Comparison of ENCODE assay signal across 8 cellular contexts in the genomic region with DNA sequence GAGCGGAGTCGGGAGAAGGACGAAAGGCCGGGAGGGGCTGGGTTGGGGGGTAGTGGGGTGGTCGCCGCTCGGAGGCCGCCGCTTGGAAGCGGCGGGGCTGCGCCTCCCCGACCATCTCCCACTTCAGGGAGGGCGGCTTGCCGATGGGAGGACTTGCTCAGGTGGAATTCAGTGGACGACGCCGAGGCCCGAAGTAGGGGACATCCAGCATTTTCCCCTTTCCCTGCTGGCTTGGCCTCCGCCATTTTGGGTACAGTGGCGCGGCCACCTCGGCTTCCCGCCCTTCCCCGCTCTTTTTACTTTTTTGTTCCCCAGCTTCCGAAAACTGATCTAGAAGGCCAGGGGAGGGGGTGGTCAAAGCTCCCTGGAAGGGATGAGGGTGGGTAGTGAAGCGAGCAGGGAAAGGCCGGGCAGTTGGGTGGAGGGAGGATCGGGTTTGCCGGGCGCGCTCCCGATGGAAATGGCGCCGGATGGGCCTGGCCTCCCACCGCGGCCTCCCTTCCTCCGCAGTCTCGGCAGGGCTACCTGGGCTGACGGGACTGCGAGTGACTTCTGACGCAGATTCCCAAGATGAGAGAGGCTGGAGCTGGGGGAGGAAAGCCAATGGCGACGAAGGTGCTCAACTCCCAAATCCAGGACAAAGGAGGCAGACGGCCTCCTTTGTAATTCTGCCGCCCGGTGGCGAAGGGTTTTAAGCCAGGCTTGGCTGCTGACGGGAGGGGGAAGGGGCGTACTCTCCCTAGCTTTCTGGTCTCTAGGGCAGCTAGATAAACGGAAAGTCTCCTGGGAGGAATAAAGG. TPM values are rescaled to one million over a fixed set of nuclear protein-coding genes. Genes with fewer than 3 reads are reported as not detected.
DNase-seq lines count a peak whose midpoint lies in the region; ATAC-seq and TF ChIP-seq lines count a peak whose summit lies in the region.

A gene (minus strand): TSS at position 670 of the 799 bp plus-strand sequence. CDS start 26,084 bp downstream, outside the sequence.

- H3K4me1 ChIP-seq in ascending aorta = peaks cover 4 to 10% of the 10 kb centered on the region in 2 donors
- peaks cover 35% of the 10 kb centered on the region for H3K4me1 ChIP-seq in hepatocyte (ENCODE audit: insufficient read depth)
- peaks cover 15% of the 10 kb centered on the region for H3K4me1 ChIP-seq in rectal smooth muscle tissue (ENCODE audit: control insufficient read depth, insufficient read depth, low read length)
- H3K4me1 ChIP-seq in uterus = peaks cover 0 to 5% of the 10 kb centered on the region in 2 donors

- H3K9ac ChIP-seq in rectal smooth muscle tissue (ENCODE audit: low read length) = peak within 1 kb of the TSS; percentile 85

- H3K27ac ChIP-seq in ascending aorta (peak within 1 kb of the TSS; percentile 100), hepatocyte (peak within 1 kb of the TSS; percentile 100), rectal smooth muscle tissue (ENCODE audit: low read depth, low read length) (peak within 1 kb of the TSS; percentile 86), uterus (peak within 1 kb of the TSS; percentile 99 to 100)

- H3K27me3 ChIP-seq in ascending aorta (no peaks in the 10 kb centered on the region), hepatocyte (no peaks in the 10 kb centered on the region), rectal smooth muscle tissue (ENCODE audit: control insufficient read depth, insufficient read depth, low read length) (no peaks in the 10 kb centered on the region), uterus (no peaks in the 10 kb centered on the region)

- DNase-seq in GM04504 (ENCODE audit: low read depth) = peak; percentile 65
- peak; percentile 54 for DNase-seq in NCI-H1105 (lab: John Stamatoyannopoulos, UW)
- DNase-seq in T-cell = peak; percentile 17 to 65 (median 46)
- peak; percentile 12 to 81 for DNase-seq in ascending aorta (ENCODE audit: low spot score in 2 of 2)
- DNase-seq in hepatocyte (ENCODE audit: low spot score) = peak; percentile 87
- DNase-seq in uterus = peak; percentile 65 to 73

- WGBS in hepatocyte (ENCODE audit: low lambda C conversion rate, missing lambda C conversion rate) = 1% methylated on average over 42 of the region's 51 CpGs

- H3K4me2 ChIP-seq in hepatocyte = peak within 1 kb of the TSS; percentile 84

- H3K4me3 Mint-ChIP-seq in T-cell = peak within 1 kb of the TSS; percentile 98 to 100 (median 100)

- no peaks in the 10 kb centered on the region for H3K9me3 Mint-ChIP-seq in T-cell

- no peaks in the 10 kb centered on the region for H3K27me3 Mint-ChIP-seq in T-cell

- peak within 1 kb of the TSS; percentile 37 for H2AFZ ChIP-seq in hepatocyte

- TF ChIP-seq CTCF in ascending aorta (IDR thresholded peaks at IDR 0.05) = peak; percentile 7 to 48 (median 36)
- peak; percentile 51 for TF ChIP-seq CTCF in hepatocyte (IDR thresholded peaks at IDR 0.05; ENCODE audit: poor library complexity)
- peak; percentile 31 to 60 (median 46) for TF ChIP-seq CTCF in uterus (IDR thresholded peaks at IDR 0.05)

- CTCF ChIA-PET in T-cell (lab: Charles Lee) = interaction anchor here (0.6 to 2.0 kb wide), 7 partner anchors 13 to 428 kb away, joined by 3 to 14 read pairs (median 5); no protein-coding TSS in a partner anchor

- H3K4me3 ChIP-seq in ascending aorta (peak within 1 kb of the TSS; percentile 94 to 98), hepatocyte (peak within 1 kb of the TSS; percentile 84), rectal smooth muscle tissue (ENCODE audit: low read length) (peak within 1 kb of the TSS; percentile 67), uterus (peak within 1 kb of the TSS; percentile 97 to 98)

- peak; percentile 60 to 69 for TF ChIP-seq POLR2A in uterus (IDR thresholded peaks at IDR 0.05)

- intact Hi-C loops in ascending aorta (cut with DNase I) (loop anchor here (1.0 to 5.0 kb wide), 4 partner anchors 74 to 570 kb away; a partner anchor contains a TSS), uterus (cut with DNase I; ENCODE audit: low total_unique reads) (no loop called here)

- H3K4me1 Mint-ChIP-seq in T-cell = peaks cover 50 to 69% (median 53%) of the 10 kb centered on the region in 3 donors

- H3K9me3 ChIP-seq in ascending aorta (no peaks in the 10 kb centered on the region), hepatocyte (ENCODE audit: low read depth) (no peaks in the 10 kb centered on the region), uterus (no peaks in the 10 kb centered on the region)

- H3K36me3 Mint-ChIP-seq in T-cell = peaks cover 9% of the 10 kb centered on the region

- H3K9me2 ChIP-seq in hepatocyte (replicated peaks; ENCODE audit: insufficient read depth) = no peaks in the 10 kb centered on the region

- ATAC-seq in HG02588 (IDR thresholded peaks at IDR 0.05; ENCODE audit: unreplicated experiment) (peak; percentile 16), T-cell (replicated peaks in 1 of 4) (peak; percentile 2 to 14 (median 10))

- POLR2A ChIA-PET in T-cell (lab: Charles Lee) = interaction anchor here (0.6 to 1.1 kb wide), 10 partner anchors 16 to 1022 kb away, joined by 3 to 18 read pairs (median 4); no protein-coding TSS in a partner anchor

- H4K20me1 ChIP-seq in hepatocyte (ENCODE audit: insufficient read depth, poor library complexity, severe bottlenecking) = peaks cover 46% of the 10 kb centered on the region

- peak within 1 kb of the TSS; percentile 100 for H3K27ac Mint-ChIP-seq in T-cell

- peaks cover 58% of the 10 kb centered on the region for H3K79me2 ChIP-seq in hepatocyte

- H3K36me3 ChIP-seq in ascending aorta (no peaks in the 10 kb centered on the region), hepatocyte (replicated peaks; ENCODE audit: insufficient read depth, low read depth) (no peaks in the 10 kb centered on the region), rectal smooth muscle tissue (ENCODE audit: control insufficient read depth, insufficient read depth, low read length) (no peaks in the 10 kb centered on the region), uterus (no peaks in the 10 kb centered on the region)

RNA-seq across cellular contexts. Expression of the gene that starts here (rescaled TPM):
- total RNA-seq in T-cell (1 to 10 TPM; 1.3 to 3.4 (median 1.9) TPM), ascending aorta (0.32 TPM), hepatocyte (37.0 and 42.2 TPM in 2 replicates), uterus (10 to 100 TPM in 1 of 4 donors, 1 to 10 TPM in 2, under 1 TPM in 1; 0.88 to 14.0 (median 7.1) TPM)
- 12.8 and 26.1 TPM in 2 replicates for polyA plus RNA-seq in hepatocyte

Comparison
In these comparisons a context has a peak if more than half of its experiments do, and no peak if none do; other contexts are left out.
1. Peak in every context shown above with its lines: DNase-seq, ATAC-seq, H3K4me3 ChIP-seq and H3K27ac ChIP-seq.
2. Peak in DNase-seq, H3K4me3 ChIP-seq and H3K27ac ChIP-seq in ascending aorta; RNA of the gene not detected or under 1 TPM.